2 cellular contexts compared by ENCODE assay signal in genomic region chr20:38115205-38115604, GRCh38.
TF ChIP-seq lines count a peak whose summit lies in the region.

No MANE protein-coding gene starts in this region.

TF ChIP-seq in SK-N-SH, 30 proteins besides CTCF, POLR2A, EP300 and RAD21 (continued from another document):
- TF ChIP-seq USF2 (IDR thresholded peaks at IDR 0.05; ENCODE audit: borderline replicate concordance, low read depth, low read length) (no peak), GABPA (IDR thresholded peaks at IDR 0.05; ENCODE audit: low read depth) (no peak), SIN3A (IDR thresholded peaks at IDR 0.05; ENCODE audit: borderline replicate concordance, low read depth, low read length) (no peak), MEF2A (IDR thresholded peaks at IDR 0.05; ENCODE audit: borderline replicate concordance, low read depth) (no peak), FOXM1 (IDR thresholded peaks at IDR 0.05; ENCODE audit: low read depth) (no peak)

TF ChIP-seq in SK-N-SH treated with all-trans-retinoic acid at 6 μM for 48 hours, 23 proteins besides CTCF, POLR2A, EP300 and RAD21:
- TF ChIP-seq CSRNP3 (CRISPR knock-in tag; IDR thresholded peaks at IDR 0.05): no peak
- TF ChIP-seq CSDC2 (CRISPR knock-in tag; IDR thresholded peaks at IDR 0.05): no peak
- no peak for TF ChIP-seq TSHZ2 (CRISPR knock-in tag; IDR thresholded peaks at IDR 0.05)
- TF ChIP-seq TOX (CRISPR knock-in tag; IDR thresholded peaks at IDR 0.05; ENCODE audit: borderline replicate concordance): no peak
- TF ChIP-seq TCF4 (CRISPR knock-in tag; IDR thresholded peaks at IDR 0.05; ENCODE audit: borderline replicate concordance): no peak
- no peak for TF ChIP-seq OSR1 (CRISPR knock-in tag; IDR thresholded peaks at IDR 0.05)
- no peak for TF ChIP-seq PPARA (CRISPR knock-in tag; IDR thresholded peaks at IDR 0.05; ENCODE audit: borderline replicate concordance)
- no peak for TF ChIP-seq ZNF565 (CRISPR knock-in tag; conservative IDR thresholded peaks at IDR 0.05; ENCODE audit: low read depth)
- TF ChIP-seq ZC3H10 (CRISPR knock-in tag; IDR thresholded peaks at IDR 0.05): no peak
- no peak for TF ChIP-seq ISL1 (CRISPR knock-in tag; IDR thresholded peaks at IDR 0.05)
- TF ChIP-seq ARNTL (CRISPR knock-in tag; IDR thresholded peaks at IDR 0.05; ENCODE audit: borderline replicate concordance, low read depth): no peak
- no peak for TF ChIP-seq ZFP30 (CRISPR knock-in tag; IDR thresholded peaks at IDR 0.05)
- TF ChIP-seq CREB5 (CRISPR knock-in tag; IDR thresholded peaks at IDR 0.05; ENCODE audit: low read depth): no peak
- no peak for TF ChIP-seq ZNF70 (CRISPR knock-in tag; IDR thresholded peaks at IDR 0.05)
- no peak for TF ChIP-seq BACH2 (CRISPR knock-in tag; IDR thresholded peaks at IDR 0.05; ENCODE audit: borderline replicate concordance)
- no peak for TF ChIP-seq ZNF8 (CRISPR knock-in tag; IDR thresholded peaks at IDR 0.05)
- TF ChIP-seq ZFP3 (CRISPR knock-in tag; IDR thresholded peaks at IDR 0.05): no peak
- TF ChIP-seq GLIS3 (CRISPR knock-in tag; IDR thresholded peaks at IDR 0.05): no peak
TF ChIP-seq in SK-N-SH treated with all-trans-retinoic acid at 6 μM for 48 hours: peak in this region for 0.
